Comparison of ENCODE assay signal across 8 cellular contexts in the genomic region with DNA sequence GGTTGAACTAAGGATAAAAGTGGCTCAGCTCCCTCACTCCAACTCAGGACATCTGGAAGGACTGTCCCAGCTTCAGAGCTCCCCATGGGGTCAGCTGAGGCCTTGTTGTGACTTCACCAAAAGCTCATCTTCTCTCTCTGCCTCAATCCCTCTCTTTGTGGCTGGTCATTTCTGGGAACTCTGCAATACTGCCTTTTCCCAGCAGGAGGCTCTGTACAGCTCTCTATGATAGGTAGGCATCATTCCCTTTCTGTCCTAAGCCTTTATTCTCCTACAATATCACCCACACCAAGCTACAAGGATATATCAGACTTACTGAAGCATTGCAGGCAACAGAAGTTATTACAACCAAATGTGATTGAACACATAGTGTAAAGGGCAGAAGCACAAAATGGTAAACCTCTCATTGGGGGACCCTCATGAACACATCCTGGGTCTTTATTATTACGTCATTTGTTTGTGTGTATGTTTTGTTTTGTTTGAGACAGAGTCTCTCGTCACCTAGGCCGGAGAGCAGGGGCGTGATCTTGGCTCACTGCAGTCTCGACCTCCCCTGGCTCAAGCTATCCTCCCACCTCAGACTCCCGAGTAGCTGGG. TPM values are rescaled to one million over a fixed set of nuclear protein-coding genes. Genes with fewer than 3 reads are reported as not detected.
DNase-seq lines count a peak whose midpoint lies in the region; ATAC-seq and TF ChIP-seq lines count a peak whose summit lies in the region.

No MANE protein-coding gene starts in this region.

- H3K9me3 ChIP-seq in left ventricle myocardium inferior (replicated peaks) (no peaks in the 10 kb centered on the region), hepatocyte (ENCODE audit: low read depth) (no peaks in the 10 kb centered on the region)

- TF ChIP-seq CTCF in left ventricle myocardium inferior (IDR thresholded peaks at IDR 0.05; ENCODE audit: borderline replicate concordance) (peak; percentile 67), hepatocyte (IDR thresholded peaks at IDR 0.05; ENCODE audit: poor library complexity) (peak; percentile 49)

- H3K79me2 ChIP-seq in hepatocyte = no peaks in the 10 kb centered on the region

- DNase-seq in left ventricle myocardium inferior (no peak), Right ventricle myocardium inferior (ENCODE audit: missing footprints) (no peak), RKO (ENCODE audit: low spot score) (peak; percentile 1), hepatocyte (ENCODE audit: low spot score) (peak; percentile 38), NCI-H2227 (lab: John Stamatoyannopoulos, UW; ENCODE audit: unreplicated experiment) (no peak), GF-D8 (lab: John Stamatoyannopoulos, UW) (no peak), activated T-cell treated with anti-CD3 and anti-CD28 coated beads for 4 hours (no peak)

- no peak overlapping the region for H2AFZ ChIP-seq in hepatocyte

- ATAC-seq in Right ventricle myocardium inferior (no peak), HG02642 (IDR thresholded peaks at IDR 0.05; ENCODE audit: poor library complexity, unreplicated experiment) (peak; percentile 61)

- no peak overlapping the region for H3K4me3 ChIP-seq in left ventricle myocardium inferior
- H3K4me3 ChIP-seq in hepatocyte = no peak overlapping the region

- no peaks in the 10 kb centered on the region for H3K36me3 ChIP-seq in left ventricle myocardium inferior
- no peaks in the 10 kb centered on the region for H3K36me3 ChIP-seq in hepatocyte (replicated peaks; ENCODE audit: insufficient read depth, low read depth)

- 94% methylated on average over 6 of the region's 6 CpGs for whole genome bisulfite sequencing in hepatocyte (ENCODE audit: low lambda C conversion rate, missing lambda C conversion rate)

- H3K4me1 ChIP-seq in left ventricle myocardium inferior = no peaks in the 10 kb centered on the region
- H3K4me1 ChIP-seq in hepatocyte (ENCODE audit: insufficient read depth) = no peaks in the 10 kb centered on the region

- intact Hi-C loops in left ventricle myocardium inferior (cut with micrococcal nuclease) = no loop called here
- intact Hi-C loops in Right ventricle myocardium inferior (cut with DNase I) = loop anchor here (5.0 kb wide), 1 partner anchor 283 kb away; no protein-coding TSS in a partner anchor

- H3K27ac ChIP-seq in left ventricle myocardium inferior (replicated peaks) (no peak overlapping the region), hepatocyte (no peak overlapping the region)

- no peaks in the 10 kb centered on the region for H4K20me1 ChIP-seq in hepatocyte (ENCODE audit: insufficient read depth, poor library complexity, severe bottlenecking)

- no peaks in the 10 kb centered on the region for H3K9me2 ChIP-seq in hepatocyte (replicated peaks; ENCODE audit: insufficient read depth)

- H3K4me2 ChIP-seq in hepatocyte = no peak overlapping the region

- H3K27me3 ChIP-seq in left ventricle myocardium inferior (ENCODE audit: low read depth) = no peaks in the 10 kb centered on the region
- no peaks in the 10 kb centered on the region for H3K27me3 ChIP-seq in hepatocyte

RNA-seq across cellular contexts. Expression of gene PRPS1L1, which starts 36.7 kb away (rescaled TPM):
- total RNA-seq in left ventricle myocardium inferior (not detected), Right ventricle myocardium inferior (not detected), hepatocyte (not detected in 2 replicates)
- not detected in 2 replicates for polyA plus RNA-seq in hepatocyte

Comparison
In these comparisons a context has a peak if more than half of its experiments do, and no peak if none do; other contexts are left out.
1. DNase-seq: peak in RKO (single experiment) and hepatocyte (single experiment); none in left ventricle myocardium inferior (single experiment), Right ventricle myocardium inferior (single experiment), NCI-H2227 (single experiment), GF-D8 (single experiment) and activated T-cell treated with anti-CD3 and anti-CD28 coated beads for 4 hours (single experiment).